ENCODE assay signal across 2 cellular contexts in the genomic region with DNA sequence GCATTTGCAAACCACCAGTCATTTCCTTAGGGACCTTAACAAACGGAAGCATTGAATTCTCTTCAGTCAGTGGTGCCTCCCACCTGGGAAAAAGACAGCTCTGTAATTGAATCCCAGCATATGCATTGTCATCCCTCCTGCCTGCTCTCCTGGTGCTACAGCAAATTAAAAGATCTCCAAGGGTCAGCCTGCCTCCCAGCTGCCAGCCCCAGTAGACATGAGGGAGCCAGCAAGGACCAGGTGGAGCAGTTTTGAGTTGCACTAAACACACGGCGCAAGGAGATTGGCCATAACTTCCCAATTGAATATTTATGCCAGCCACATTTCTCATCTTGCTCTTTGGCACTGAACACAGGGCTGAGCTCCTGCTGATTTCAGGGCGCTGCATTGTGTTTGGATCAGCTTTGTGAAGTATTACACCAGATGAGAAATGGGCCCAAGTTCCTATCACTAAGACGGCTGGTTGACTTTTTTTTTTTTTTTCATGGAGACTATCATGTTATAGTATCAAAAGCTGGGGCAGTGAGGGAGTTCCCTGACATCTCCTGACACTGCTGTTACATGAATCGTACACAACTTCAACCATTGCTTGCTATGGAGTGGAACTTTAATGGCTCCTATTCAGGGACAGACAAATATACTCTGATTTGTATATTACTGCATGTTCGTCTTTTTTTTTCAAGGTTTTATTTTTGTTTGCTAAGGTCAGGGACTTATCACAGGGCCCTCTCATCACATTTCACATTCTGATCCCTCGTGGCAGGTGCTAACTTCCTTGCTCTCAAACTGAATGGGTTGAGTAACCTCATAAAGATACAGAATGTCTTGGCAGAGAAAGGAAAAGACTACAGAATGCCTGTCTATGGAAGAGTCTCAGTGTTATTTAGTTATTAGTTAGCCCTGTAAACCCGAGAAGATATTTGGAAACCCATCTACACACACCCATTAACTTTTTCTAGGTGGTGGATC.
TF ChIP-seq lines count a peak whose summit lies in the region.

No MANE protein-coding gene starts in this region.

TF ChIP-seq in H1, 55 proteins besides CTCF, POLR2A, EP300 and RAD21 (continued from another document):
- TF ChIP-seq, protein P1, sequence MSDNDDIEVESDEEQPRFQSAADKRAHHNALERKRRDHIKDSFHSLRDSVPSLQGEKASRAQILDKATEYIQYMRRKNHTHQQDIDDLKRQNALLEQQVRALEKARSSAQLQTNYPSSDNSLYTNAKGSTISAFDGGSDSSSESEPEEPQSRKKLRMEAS (IDR thresholded peaks at IDR 0.05), result peak; percentile 18; the same call in 1 of the 2 replicates
- TF ChIP-seq CBX5 (IDR thresholded peaks at IDR 0.05; ENCODE audit: low read depth, low read length) (no peak), BACH1 (IDR thresholded peaks at IDR 0.05; ENCODE audit: low read length) (peak; percentile 47; the same call in 1 of the 2 replicates)

TF ChIP-seq in SK-N-SH treated with all-trans-retinoic acid at 6 μM for 48 hours, 23 proteins besides CTCF, POLR2A, EP300 and RAD21 (continued from another document):
- TF ChIP-seq, protein P2, sequence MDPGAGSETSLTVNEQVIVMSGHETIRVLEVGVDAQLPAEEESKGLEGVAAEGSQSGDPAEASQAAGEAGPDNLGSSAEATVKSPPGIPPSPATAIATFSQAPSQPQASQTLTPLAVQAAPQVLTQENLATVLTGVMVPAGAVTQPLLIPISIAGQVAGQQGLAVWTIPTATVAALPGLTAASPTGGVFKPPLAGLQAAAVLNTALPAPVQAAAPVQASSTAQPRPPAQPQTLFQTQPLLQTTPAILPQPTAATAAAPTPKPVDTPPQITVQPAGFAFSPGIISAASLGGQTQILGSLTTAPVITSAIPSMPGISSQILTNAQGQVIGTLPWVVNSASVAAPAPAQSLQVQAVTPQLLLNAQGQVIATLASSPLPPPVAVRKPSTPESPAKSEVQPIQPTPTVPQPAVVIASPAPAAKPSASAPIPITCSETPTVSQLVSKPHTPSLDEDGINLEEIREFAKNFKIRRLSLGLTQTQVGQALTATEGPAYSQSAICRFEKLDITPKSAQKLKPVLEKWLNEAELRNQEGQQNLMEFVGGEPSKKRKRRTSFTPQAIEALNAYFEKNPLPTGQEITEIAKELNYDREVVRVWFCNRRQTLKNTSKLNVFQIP (CRISPR knock-in tag; IDR thresholded peaks at IDR 0.05; ENCODE audit: borderline replicate concordance, low read depth), result no peak
- TF ChIP-seq, protein P3, sequence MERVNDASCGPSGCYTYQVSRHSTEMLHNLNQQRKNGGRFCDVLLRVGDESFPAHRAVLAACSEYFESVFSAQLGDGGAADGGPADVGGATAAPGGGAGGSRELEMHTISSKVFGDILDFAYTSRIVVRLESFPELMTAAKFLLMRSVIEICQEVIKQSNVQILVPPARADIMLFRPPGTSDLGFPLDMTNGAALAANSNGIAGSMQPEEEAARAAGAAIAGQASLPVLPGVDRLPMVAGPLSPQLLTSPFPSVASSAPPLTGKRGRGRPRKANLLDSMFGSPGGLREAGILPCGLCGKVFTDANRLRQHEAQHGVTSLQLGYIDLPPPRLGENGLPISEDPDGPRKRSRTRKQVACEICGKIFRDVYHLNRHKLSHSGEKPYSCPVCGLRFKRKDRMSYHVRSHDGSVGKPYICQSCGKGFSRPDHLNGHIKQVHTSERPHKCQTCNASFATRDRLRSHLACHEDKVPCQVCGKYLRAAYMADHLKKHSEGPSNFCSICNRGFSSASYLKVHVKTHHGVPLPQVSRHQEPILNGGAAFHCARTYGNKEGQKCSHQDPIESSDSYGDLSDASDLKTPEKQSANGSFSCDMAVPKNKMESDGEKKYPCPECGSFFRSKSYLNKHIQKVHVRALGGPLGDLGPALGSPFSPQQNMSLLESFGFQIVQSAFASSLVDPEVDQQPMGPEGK (CRISPR knock-in tag; IDR thresholded peaks at IDR 0.05; ENCODE audit: borderline replicate concordance), result no peak
- TF ChIP-seq TCF4 (CRISPR knock-in tag; IDR thresholded peaks at IDR 0.05; ENCODE audit: borderline replicate concordance) (no peak), GLIS3 (CRISPR knock-in tag; IDR thresholded peaks at IDR 0.05) (no peak), BACH2 (CRISPR knock-in tag; IDR thresholded peaks at IDR 0.05; ENCODE audit: borderline replicate concordance) (no peak), ZC3H10 (CRISPR knock-in tag; IDR thresholded peaks at IDR 0.05) (no peak), ARNTL (CRISPR knock-in tag; IDR thresholded peaks at IDR 0.05; ENCODE audit: borderline replicate concordance, low read depth) (no peak), CSDC2 (CRISPR knock-in tag; IDR thresholded peaks at IDR 0.05) (no peak), ZFP30 (CRISPR knock-in tag; IDR thresholded peaks at IDR 0.05) (no peak), ZNF565 (CRISPR knock-in tag; conservative IDR thresholded peaks at IDR 0.05; ENCODE audit: low read depth) (no peak)
- TF ChIP-seq, protein P4, sequence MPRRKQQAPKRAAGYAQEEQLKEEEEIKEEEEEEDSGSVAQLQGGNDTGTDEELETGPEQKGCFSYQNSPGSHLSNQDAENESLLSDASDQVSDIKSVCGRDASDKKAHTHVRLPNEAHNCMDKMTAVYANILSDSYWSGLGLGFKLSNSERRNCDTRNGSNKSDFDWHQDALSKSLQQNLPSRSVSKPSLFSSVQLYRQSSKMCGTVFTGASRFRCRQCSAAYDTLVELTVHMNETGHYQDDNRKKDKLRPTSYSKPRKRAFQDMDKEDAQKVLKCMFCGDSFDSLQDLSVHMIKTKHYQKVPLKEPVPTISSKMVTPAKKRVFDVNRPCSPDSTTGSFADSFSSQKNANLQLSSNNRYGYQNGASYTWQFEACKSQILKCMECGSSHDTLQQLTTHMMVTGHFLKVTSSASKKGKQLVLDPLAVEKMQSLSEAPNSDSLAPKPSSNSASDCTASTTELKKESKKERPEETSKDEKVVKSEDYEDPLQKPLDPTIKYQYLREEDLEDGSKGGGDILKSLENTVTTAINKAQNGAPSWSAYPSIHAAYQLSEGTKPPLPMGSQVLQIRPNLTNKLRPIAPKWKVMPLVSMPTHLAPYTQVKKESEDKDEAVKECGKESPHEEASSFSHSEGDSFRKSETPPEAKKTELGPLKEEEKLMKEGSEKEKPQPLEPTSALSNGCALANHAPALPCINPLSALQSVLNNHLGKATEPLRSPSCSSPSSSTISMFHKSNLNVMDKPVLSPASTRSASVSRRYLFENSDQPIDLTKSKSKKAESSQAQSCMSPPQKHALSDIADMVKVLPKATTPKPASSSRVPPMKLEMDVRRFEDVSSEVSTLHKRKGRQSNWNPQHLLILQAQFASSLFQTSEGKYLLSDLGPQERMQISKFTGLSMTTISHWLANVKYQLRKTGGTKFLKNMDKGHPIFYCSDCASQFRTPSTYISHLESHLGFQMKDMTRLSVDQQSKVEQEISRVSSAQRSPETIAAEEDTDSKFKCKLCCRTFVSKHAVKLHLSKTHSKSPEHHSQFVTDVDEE (CRISPR knock-in tag; IDR thresholded peaks at IDR 0.05), result no peak
- TF ChIP-seq, protein P5, sequence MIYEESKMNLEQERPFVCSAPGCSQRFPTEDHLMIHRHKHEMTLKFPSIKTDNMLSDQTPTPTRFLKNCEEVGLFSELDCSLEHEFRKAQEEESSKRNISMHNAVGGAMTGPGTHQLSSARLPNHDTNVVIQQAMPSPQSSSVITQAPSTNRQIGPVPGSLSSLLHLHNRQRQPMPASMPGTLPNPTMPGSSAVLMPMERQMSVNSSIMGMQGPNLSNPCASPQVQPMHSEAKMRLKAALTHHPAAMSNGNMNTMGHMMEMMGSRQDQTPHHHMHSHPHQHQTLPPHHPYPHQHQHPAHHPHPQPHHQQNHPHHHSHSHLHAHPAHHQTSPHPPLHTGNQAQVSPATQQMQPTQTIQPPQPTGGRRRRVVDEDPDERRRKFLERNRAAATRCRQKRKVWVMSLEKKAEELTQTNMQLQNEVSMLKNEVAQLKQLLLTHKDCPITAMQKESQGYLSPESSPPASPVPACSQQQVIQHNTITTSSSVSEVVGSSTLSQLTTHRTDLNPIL (CRISPR knock-in tag; IDR thresholded peaks at IDR 0.05; ENCODE audit: low read depth), result no peak
